In the genomic region with DNA sequence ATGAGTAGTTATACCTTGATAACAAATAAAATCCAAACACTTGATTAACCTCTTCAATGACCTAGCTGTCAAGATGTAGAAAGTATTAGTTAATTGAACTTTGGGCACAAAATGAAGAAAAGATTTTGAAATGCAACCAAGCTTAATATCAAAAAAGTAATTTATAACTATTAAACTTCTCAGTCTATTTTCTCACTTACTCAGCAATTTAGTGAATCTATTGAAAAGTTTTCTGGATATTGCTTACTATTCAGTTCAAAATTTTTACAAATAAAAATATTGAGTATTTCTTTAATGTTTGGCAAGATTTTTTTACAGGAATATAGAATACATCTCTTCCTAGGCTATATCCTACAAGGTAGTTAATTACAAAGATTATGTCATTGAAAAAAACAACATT, we compare ENCODE assay signal across 33 cellular contexts.
"Had no signal": no experiment of that assay in that cellular context is flagged by ENCODE, and none has a peak within 500 bp of the region (broad histone marks: within the 10 kb centered on the region; RNA-seq: fewer than 3 reads in every experiment).

No MANE protein-coding gene starts in this region.

- DNase-seq: Karpas-422, Kasumi-1, MM.1S, MV-4-11, NCI-H1048, NCI-H1092, NCI-H1092 treated with DMSO at 0.1 percent for 48 hours, NCI-H1105, NCI-H1105 treated with DMSO at 0.1 percent for 48 hours, NCI-H1417, NCI-H1417 treated with DMSO at 0.1 percent for 48 hours, NCI-H1436, NCI-H1436 treated with DMSO at 0.1 percent for 48 hours, NCI-H146, NCI-H1694, NCI-H1694 treated with DMSO at 0.1 percent for 48 hours, NCI-H187, NCI-H187 treated with DMSO at 0.1 percent for 48 hours, NCI-H1930, NCI-H2029, NCI-H2029 treated with DMSO at 0.1 percent for 48 hours, NCI-H2081 treated with DMSO at 0.1 percent for 48 hours, NCI-H2107, NCI-H2171, NCI-H2171 treated with DMSO at 0.1 percent for 48 hours, NCI-H2227 treated with DMSO at 0.1 percent for 48 hours, NCI-H226, NCI-H345, NCI-H510A, NCI-H510A treated with DMSO at 0.1 percent for 48 hours, NCI-H524, NCI-H524 treated with DMSO at 0.1 percent for 48 hours had no signal

- H3K4me3 ChIP-seq: MG63 had no signal

- H3K9me3 ChIP-seq: MG63 had no signal

- H3K27me3 ChIP-seq: MG63 had no signal

- H3K36me3 ChIP-seq: MG63 had no signal
